10 cellular contexts compared by ENCODE assay signal in genomic region chr1:8509579-8509978, GRCh38.
DNase-seq lines count a peak whose midpoint lies in the region; ATAC-seq and TF ChIP-seq lines count a peak whose summit lies in the region.
"Had no signal": no experiment of that assay in that cellular context is flagged by ENCODE, and none has a peak within 500 bp of the region (broad histone marks: within the 10 kb centered on the region; RNA-seq: fewer than 3 reads in every experiment).

No MANE protein-coding gene starts in this region.

- H3K4me1 Mint-ChIP-seq in stimulated activated naive CD8-positive, alpha-beta T cell treated with anti-CD3 and anti-CD28 coated beads, Interleukin-15, Interleukin-2, amounts not matched to agents 100 ng/mL and 50 ng/mL, for 24 hours (ENCODE audit: low read depth) = peaks cover 42% of the 10 kb centered on the region
- H3K4me1 Mint-ChIP-seq in central memory CD8-positive, alpha-beta T cell = peaks cover 22% of the 10 kb centered on the region
- peaks cover 20% of the 10 kb centered on the region for H3K4me1 Mint-ChIP-seq in osteocyte (ENCODE audit: unreplicated experiment)

- peak overlapping the region; percentile 98 for H3K27ac Mint-ChIP-seq in stimulated activated naive CD8-positive, alpha-beta T cell treated with anti-CD3 and anti-CD28 coated beads, Interleukin-15, Interleukin-2, amounts not matched to agents 100 ng/mL and 50 ng/mL, for 24 hours
- peak overlapping the region; percentile 81 for H3K27ac Mint-ChIP-seq in central memory CD8-positive, alpha-beta T cell (ENCODE audit: low read depth)
- peak overlapping the region; percentile 90 for H3K27ac Mint-ChIP-seq in osteocyte (ENCODE audit: unreplicated experiment)

- no peaks in the 10 kb centered on the region for H3K27me3 Mint-ChIP-seq in stimulated activated naive CD8-positive, alpha-beta T cell treated with anti-CD3 and anti-CD28 coated beads, Interleukin-15, Interleukin-2, amounts not matched to agents 100 ng/mL and 50 ng/mL, for 24 hours
- no peaks in the 10 kb centered on the region for H3K27me3 Mint-ChIP-seq in central memory CD8-positive, alpha-beta T cell
- no peaks in the 10 kb centered on the region for H3K27me3 Mint-ChIP-seq in osteocyte (ENCODE audit: unreplicated experiment)

- H3K36me3 Mint-ChIP-seq in stimulated activated naive CD8-positive, alpha-beta T cell treated with anti-CD3 and anti-CD28 coated beads, Interleukin-15, Interleukin-2, amounts not matched to agents 100 ng/mL and 50 ng/mL, for 24 hours (ENCODE audit: low read depth) = peaks cover 28% of the 10 kb centered on the region
- peaks cover 12% of the 10 kb centered on the region for H3K36me3 Mint-ChIP-seq in central memory CD8-positive, alpha-beta T cell (ENCODE audit: insufficient read depth)
- peaks cover 16% of the 10 kb centered on the region for H3K36me3 Mint-ChIP-seq in osteocyte (ENCODE audit: unreplicated experiment)

- H3K4me3 Mint-ChIP-seq in stimulated activated naive CD8-positive, alpha-beta T cell treated with anti-CD3 and anti-CD28 coated beads, Interleukin-15, Interleukin-2, amounts not matched to agents 100 ng/mL and 50 ng/mL, for 24 hours = peak overlapping the region; percentile 82
- peak overlapping the region; percentile 33 for H3K4me3 Mint-ChIP-seq in central memory CD8-positive, alpha-beta T cell
- H3K4me3 Mint-ChIP-seq in osteocyte (ENCODE audit: unreplicated experiment) = peak overlapping the region; percentile 65

- H3K9me3 Mint-ChIP-seq in stimulated activated naive CD8-positive, alpha-beta T cell treated with anti-CD3 and anti-CD28 coated beads, Interleukin-15, Interleukin-2, amounts not matched to agents 100 ng/mL and 50 ng/mL, for 24 hours = no peaks in the 10 kb centered on the region
- no peaks in the 10 kb centered on the region for H3K9me3 Mint-ChIP-seq in central memory CD8-positive, alpha-beta T cell
- no peaks in the 10 kb centered on the region for H3K9me3 Mint-ChIP-seq in osteocyte (ENCODE audit: unreplicated experiment)

- ATAC-seq in stimulated activated naive CD8-positive, alpha-beta T cell treated with anti-CD3 and anti-CD28 coated beads, Interleukin-15, Interleukin-2, amounts not matched to agents 100 U/mL and 50 U/mL, for 24 hours = no peak
- no peak for ATAC-seq in central memory CD8-positive, alpha-beta T cell (replicated peaks; ENCODE audit: extremely low read depth, poor library complexity, severe bottlenecking)
- no peak for ATAC-seq in GM18519 (IDR thresholded peaks at IDR 0.05; ENCODE audit: low FRiP score, unreplicated experiment)

- DNase-seq in stimulated activated naive CD8-positive, alpha-beta T cell treated with anti-CD3 and anti-CD28 coated beads, Interleukin-15, Interleukin-2, amounts not matched to agents 100 U/mL and 50 U/mL, for 24 hours = no peak
- no peak for DNase-seq in central memory CD8-positive, alpha-beta T cell (ENCODE audit: low spot score in 2 of 2)
- no peak for DNase-seq in osteocyte (ENCODE audit: extremely low spot score, unreplicated experiment)
- no peak for DNase-seq in HUDEP-2 (lab: John Stamatoyannopoulos, UW; ENCODE audit: unreplicated experiment in 76 of 76)
- DNase-seq in stimulated activated CD4-positive, alpha-beta T cell treated with anti-CD3 and anti-CD28 coated beads, Interleukin-12 subunit alpha, Interleukin-12 subunit beta, amount 100 ng/mL, for 4 hours = no peak
- no peak for DNase-seq in HEK293T (ENCODE audit: extremely low spot score)
- DNase-seq: Calu3, NCI-H1105 had no signal

- CTCF ChIA-PET in HEK293T (lab: Yijun Ruan, JAX) = no interaction called here

- POLR2A ChIA-PET in HEK293T (lab: Yijun Ruan, JAX) = no interaction called here

- no peak for TF ChIP-seq CTCF in osteocyte (IDR thresholded peaks at IDR 0.05)

TF ChIP-seq in HEK293T, 16 proteins besides CTCF, POLR2A, EP300 and RAD21:
- TF ChIP-seq FOXK2 (IDR thresholded peaks at IDR 0.05) (no peak), ARNT (IDR thresholded peaks at IDR 0.05) (no peak), LEF1 (IDR thresholded peaks at IDR 0.05; ENCODE audit: borderline replicate concordance) (no peak), ZNF384 (IDR thresholded peaks at IDR 0.05) (no peak), NFRKB (IDR thresholded peaks at IDR 0.05) (no peak), FOXA1 (IDR thresholded peaks at IDR 0.05) (no peak), CTBP1 (IDR thresholded peaks at IDR 0.05; ENCODE audit: borderline replicate concordance) (no peak), BHLHE40 (IDR thresholded peaks at IDR 0.05; ENCODE audit: borderline replicate concordance) (no peak), L3MBTL2 (conservative IDR thresholded peaks at IDR 0.05) (no peak), ELF4 (IDR thresholded peaks at IDR 0.05) (no peak), PKNOX1 (IDR thresholded peaks at IDR 0.05) (no peak), TARDBP (IDR thresholded peaks at IDR 0.05) (no peak), FOXM1 (IDR thresholded peaks at IDR 0.05; ENCODE audit: borderline replicate concordance) (no peak), SP1 (IDR thresholded peaks at IDR 0.05) (no peak), HDGF (IDR thresholded peaks at IDR 0.05; ENCODE audit: borderline replicate concordance) (no peak), SUZ12 (IDR thresholded peaks at IDR 0.05) (no peak)
